Comparison of ENCODE assay signal across 1 cellular context in the genomic region with DNA sequence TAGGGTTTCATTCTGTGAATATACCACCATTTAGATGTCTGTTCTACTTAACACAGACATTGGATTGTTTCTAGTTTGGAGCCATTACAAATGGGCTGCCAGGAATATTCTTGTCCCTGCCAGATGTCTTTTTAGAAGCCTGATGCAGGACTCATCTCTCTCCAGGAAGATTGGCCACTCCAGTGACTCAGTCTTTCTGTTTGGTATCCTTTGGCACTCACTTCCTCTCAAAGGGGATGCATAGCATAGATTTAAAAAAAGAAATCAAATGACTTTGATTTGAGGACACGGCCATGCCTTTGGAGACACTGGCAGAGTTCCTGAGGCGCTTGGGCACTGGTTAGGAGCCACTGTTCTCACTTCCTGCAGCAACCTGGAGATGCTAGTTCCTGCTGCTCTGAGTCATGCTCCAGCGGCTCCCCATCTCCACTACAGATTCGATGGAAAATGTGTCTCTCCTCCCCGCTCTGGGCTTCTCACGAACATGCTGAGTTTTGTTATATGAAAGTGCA.
TF ChIP-seq lines count a peak whose summit lies in the region.

No MANE protein-coding gene starts in this region.

TF ChIP-seq in SK-N-SH, 30 proteins besides CTCF, POLR2A, EP300 and RAD21 (continued from another document):
- TF ChIP-seq CHD2 (IDR thresholded peaks at IDR 0.05; ENCODE audit: low read length, partially characterized antibody) (no peak), FOXJ3 (CRISPR knock-in tag; IDR thresholded peaks at IDR 0.05) (no peak), SMC3 (IDR thresholded peaks at IDR 0.05; ENCODE audit: low read depth, low read length) (no peak), EZH2phosphoT487 (IDR thresholded peaks at IDR 0.05; ENCODE audit: borderline replicate concordance, low read depth) (no peak), RFX5 (IDR thresholded peaks at IDR 0.05; ENCODE audit: low read length) (no peak), YY1 (IDR thresholded peaks at IDR 0.05; ENCODE audit: low read depth) (peak; percentile 62; the same call in 1 of the 2 replicates), FOSL2 (IDR thresholded peaks at IDR 0.05; ENCODE audit: borderline replicate concordance, low read depth) (peak; percentile 70; the same call in 1 of the 2 replicates), GATA2 (CRISPR knock-in tag; IDR thresholded peaks at IDR 0.05) (no peak), SIN3A (IDR thresholded peaks at IDR 0.05; ENCODE audit: borderline replicate concordance, low read depth, low read length) (no peak), JUND (IDR thresholded peaks at IDR 0.05) (peak; percentile 57), RCOR1 (IDR thresholded peaks at IDR 0.05; ENCODE audit: low read length) (no peak), ELF1 (IDR thresholded peaks at IDR 0.05) (peak; percentile 25; the same call in 1 of the 2 replicates), MEF2A (IDR thresholded peaks at IDR 0.05; ENCODE audit: borderline replicate concordance, low read depth) (peak; percentile 27; the same call in 1 of the 2 replicates), NRF1 (IDR thresholded peaks at IDR 0.05; ENCODE audit: low read depth, low read length) (no peak), TEAD4 (IDR thresholded peaks at IDR 0.05; ENCODE audit: borderline replicate concordance, insufficient read depth) (no peak; the same call in 1 of the 2 replicates), RXRA (IDR thresholded peaks at IDR 0.05; ENCODE audit: borderline replicate concordance, low read depth) (no peak), TCF12 (IDR thresholded peaks at IDR 0.05) (peak; percentile 83), MXI1 (IDR thresholded peaks at IDR 0.05; ENCODE audit: low read depth, low read length) (no peak), TAF1 (IDR thresholded peaks at IDR 0.05; ENCODE audit: borderline replicate concordance, low read depth, low read length) (no peak), FOXM1 (IDR thresholded peaks at IDR 0.05; ENCODE audit: low read depth) (0 out of 2 replicates have a peak, but pooled peaks have one; percentile 62), GABPA (IDR thresholded peaks at IDR 0.05; ENCODE audit: low read depth) (no peak)
- TF ChIP-seq, protein P1, sequence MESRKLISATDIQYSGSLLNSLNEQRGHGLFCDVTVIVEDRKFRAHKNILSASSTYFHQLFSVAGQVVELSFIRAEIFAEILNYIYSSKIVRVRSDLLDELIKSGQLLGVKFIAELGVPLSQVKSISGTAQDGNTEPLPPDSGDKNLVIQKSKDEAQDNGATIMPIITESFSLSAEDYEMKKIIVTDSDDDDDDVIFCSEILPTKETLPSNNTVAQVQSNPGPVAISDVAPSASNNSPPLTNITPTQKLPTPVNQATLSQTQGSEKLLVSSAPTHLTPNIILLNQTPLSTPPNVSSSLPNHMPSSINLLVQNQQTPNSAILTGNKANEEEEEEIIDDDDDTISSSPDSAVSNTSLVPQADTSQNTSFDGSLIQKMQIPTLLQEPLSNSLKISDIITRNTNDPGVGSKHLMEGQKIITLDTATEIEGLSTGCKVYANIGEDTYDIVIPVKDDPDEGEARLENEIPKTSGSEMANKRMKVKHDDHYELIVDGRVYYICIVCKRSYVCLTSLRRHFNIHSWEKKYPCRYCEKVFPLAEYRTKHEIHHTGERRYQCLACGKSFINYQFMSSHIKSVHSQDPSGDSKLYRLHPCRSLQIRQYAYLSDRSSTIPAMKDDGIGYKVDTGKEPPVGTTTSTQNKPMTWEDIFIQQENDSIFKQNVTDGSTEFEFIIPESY (IDR thresholded peaks at IDR 0.05; ENCODE audit: borderline replicate concordance, low read depth), result no peak
- TF ChIP-seq, protein P2, sequence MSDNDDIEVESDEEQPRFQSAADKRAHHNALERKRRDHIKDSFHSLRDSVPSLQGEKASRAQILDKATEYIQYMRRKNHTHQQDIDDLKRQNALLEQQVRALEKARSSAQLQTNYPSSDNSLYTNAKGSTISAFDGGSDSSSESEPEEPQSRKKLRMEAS (IDR thresholded peaks at IDR 0.05; ENCODE audit: low read depth), result peak; percentile 34; the same call in 1 of the 2 replicates
- TF ChIP-seq, protein P3, sequence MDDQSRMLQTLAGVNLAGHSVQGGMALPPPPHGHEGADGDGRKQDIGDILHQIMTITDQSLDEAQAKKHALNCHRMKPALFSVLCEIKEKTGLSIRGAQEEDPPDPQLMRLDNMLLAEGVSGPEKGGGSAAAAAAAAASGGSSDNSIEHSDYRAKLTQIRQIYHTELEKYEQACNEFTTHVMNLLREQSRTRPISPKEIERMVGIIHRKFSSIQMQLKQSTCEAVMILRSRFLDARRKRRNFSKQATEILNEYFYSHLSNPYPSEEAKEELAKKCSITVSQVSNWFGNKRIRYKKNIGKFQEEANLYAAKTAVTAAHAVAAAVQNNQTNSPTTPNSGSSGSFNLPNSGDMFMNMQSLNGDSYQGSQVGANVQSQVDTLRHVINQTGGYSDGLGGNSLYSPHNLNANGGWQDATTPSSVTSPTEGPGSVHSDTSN (IDR thresholded peaks at IDR 0.05), result peak; percentile 75
- TF ChIP-seq, protein P4, sequence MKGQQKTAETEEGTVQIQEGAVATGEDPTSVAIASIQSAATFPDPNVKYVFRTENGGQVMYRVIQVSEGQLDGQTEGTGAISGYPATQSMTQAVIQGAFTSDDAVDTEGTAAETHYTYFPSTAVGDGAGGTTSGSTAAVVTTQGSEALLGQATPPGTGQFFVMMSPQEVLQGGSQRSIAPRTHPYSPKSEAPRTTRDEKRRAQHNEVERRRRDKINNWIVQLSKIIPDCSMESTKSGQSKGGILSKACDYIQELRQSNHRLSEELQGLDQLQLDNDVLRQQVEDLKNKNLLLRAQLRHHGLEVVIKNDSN (IDR thresholded peaks at IDR 0.05; ENCODE audit: borderline replicate concordance, low read depth), result no peak
- TF ChIP-seq, protein P5, sequence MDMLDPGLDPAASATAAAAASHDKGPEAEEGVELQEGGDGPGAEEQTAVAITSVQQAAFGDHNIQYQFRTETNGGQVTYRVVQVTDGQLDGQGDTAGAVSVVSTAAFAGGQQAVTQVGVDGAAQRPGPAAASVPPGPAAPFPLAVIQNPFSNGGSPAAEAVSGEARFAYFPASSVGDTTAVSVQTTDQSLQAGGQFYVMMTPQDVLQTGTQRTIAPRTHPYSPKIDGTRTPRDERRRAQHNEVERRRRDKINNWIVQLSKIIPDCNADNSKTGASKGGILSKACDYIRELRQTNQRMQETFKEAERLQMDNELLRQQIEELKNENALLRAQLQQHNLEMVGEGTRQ (IDR thresholded peaks at IDR 0.05; ENCODE audit: borderline replicate concordance, low read depth, low read length), result no peak
TF ChIP-seq in SK-N-SH: peak in this region for 10.
